ENCODE assay signal across 29 cellular contexts in the genomic region with DNA sequence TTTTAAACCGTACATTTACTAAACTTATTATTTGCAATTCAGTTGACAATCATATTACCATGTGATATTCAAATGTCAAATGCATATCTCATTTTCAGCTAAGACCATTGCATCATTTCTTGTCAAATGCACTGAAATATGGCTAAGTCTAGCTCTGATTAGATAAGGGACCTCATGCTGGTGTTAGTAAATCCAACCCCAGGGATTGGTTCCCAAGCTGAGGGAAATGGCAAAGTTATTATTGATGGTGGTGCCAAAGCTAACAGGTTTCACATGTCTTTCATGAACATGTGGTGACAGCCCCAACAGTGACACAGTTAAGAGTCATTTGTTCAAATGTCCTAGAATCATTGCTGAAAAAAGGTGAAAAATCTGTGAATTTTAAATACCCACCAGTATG.
DNase-seq lines count a peak whose midpoint lies in the region; ATAC-seq and TF ChIP-seq lines count a peak whose summit lies in the region.
"Had no signal": no experiment of that assay in that cellular context is flagged by ENCODE, and none has a peak within 500 bp of the region (broad histone marks: within the 10 kb centered on the region; RNA-seq: fewer than 3 reads in every experiment).

No MANE protein-coding gene starts in this region.

- H3K27me3 Mint-ChIP-seq in chondrocyte (ENCODE audit: low read depth), result no peaks in the 10 kb centered on the region
- H3K27me3 Mint-ChIP-seq: CD8-positive, alpha-beta memory T cell had no signal

- no peak overlapping the region for H3K18ac ChIP-seq in trophoblast cell (ENCODE audit: low read length)

- H3K4me3 Mint-ChIP-seq in chondrocyte (ENCODE audit: unreplicated experiment), result no peak overlapping the region
- H3K4me3 Mint-ChIP-seq: CD14-positive monocyte; CD8-positive, alpha-beta memory T cell; H9 had no signal

- H3K27ac ChIP-seq in trophoblast cell (ENCODE audit: low read depth, low read length) (no peak overlapping the region), tibial artery (no peak overlapping the region)
- H3K27ac ChIP-seq: 22Rv1, GM23248, KMS-11, RWPE1 had no signal

- H2BK120ac ChIP-seq in trophoblast cell (ENCODE audit: insufficient read depth, low read length, poor library complexity), result no peak overlapping the region

- TF ChIP-seq CTCF in chondrocyte (IDR thresholded peaks at IDR 0.05), result no peak
- TF ChIP-seq CTCF in tibial artery (IDR thresholded peaks at IDR 0.05), result no peak

- no peak overlapping the region for H3K9ac ChIP-seq in trophoblast cell (ENCODE audit: low read length)
- H3K9ac ChIP-seq: GM23248, KMS-11, SK-N-SH had no signal

- no peaks in the 10 kb centered on the region for H3K79me1 ChIP-seq in trophoblast cell (ENCODE audit: low read length)

- peaks cover 37% of the 10 kb centered on the region for H3K4me1 Mint-ChIP-seq in chondrocyte (ENCODE audit: low read depth)
- H3K4me1 Mint-ChIP-seq: CD14-positive monocyte; CD8-positive, alpha-beta memory T cell had no signal

- no peak overlapping the region for H3K4ac ChIP-seq in trophoblast cell (ENCODE audit: low read depth, low read length)

- peaks cover 2% of the 10 kb centered on the region for H3K36me3 Mint-ChIP-seq in chondrocyte (ENCODE audit: low read depth)
- H3K36me3 Mint-ChIP-seq: CD14-positive monocyte; CD8-positive, alpha-beta memory T cell had no signal

- H2BK12ac ChIP-seq in trophoblast cell (ENCODE audit: low read length), result no peak overlapping the region

- H3K27me3 ChIP-seq in trophoblast cell (ENCODE audit: insufficient read depth, low read length), result no peaks in the 10 kb centered on the region
- no peaks in the 10 kb centered on the region for H3K27me3 ChIP-seq in tibial artery
- H3K27me3 ChIP-seq: BE2C had no signal

- H3K36me3 ChIP-seq in trophoblast cell (ENCODE audit: control insufficient read depth in 1 of 2, insufficient read depth in 2 of 2, low read length in 2 of 2), result no peaks in the 10 kb centered on the region
- no peaks in the 10 kb centered on the region for H3K36me3 ChIP-seq in tibial artery
- H3K36me3 ChIP-seq: BE2C had no signal

- peak overlapping the region; percentile 8 for H3K27ac Mint-ChIP-seq in chondrocyte (ENCODE audit: unreplicated experiment)
- H3K27ac Mint-ChIP-seq: CD14-positive monocyte; CD8-positive, alpha-beta memory T cell; H9 had no signal

- H3K9me3 Mint-ChIP-seq in chondrocyte (ENCODE audit: low read depth), result no peaks in the 10 kb centered on the region
- H3K9me3 Mint-ChIP-seq: CD8-positive, alpha-beta memory T cell had no signal

- no peaks in the 10 kb centered on the region for H3K4me1 ChIP-seq in trophoblast cell (ENCODE audit: control insufficient read depth in 1 of 2, insufficient read depth in 2 of 2, low read length in 2 of 2)
- H3K4me1 ChIP-seq in tibial artery, result no peaks in the 10 kb centered on the region
- H3K4me1 ChIP-seq: BE2C had no signal

- H4K12ac ChIP-seq in trophoblast cell (ENCODE audit: low read depth, low read length), result no peak overlapping the region

- H3K4me2 ChIP-seq in trophoblast cell (ENCODE audit: low read length), result no peak overlapping the region
- H3K4me2 ChIP-seq: KMS-11, SK-N-SH had no signal

- WGBS in trophoblast cell (ENCODE audit: extremely low coverage, insufficient coverage, insufficient read length), result no CpG with 5 or more reads among the region's 1 CpG

- H3K79me2 ChIP-seq in trophoblast cell (ENCODE audit: control insufficient read depth, insufficient read depth, low read length, poor library complexity), result no peaks in the 10 kb centered on the region

- DNase-seq in DMS 273 (lab: John Stamatoyannopoulos, UW; ENCODE audit: unreplicated experiment) (peak; percentile 19), DMS 273 treated with DMSO at 0.1 percent for 48 hours (lab: John Stamatoyannopoulos, UW) (no peak), OCI-M1 (lab: John Stamatoyannopoulos, UW) (peak; percentile 40), chondrocyte (ENCODE audit: low spot score) (no peak), trophoblast cell (peak; percentile 7 to 47), NCI-H1417 (lab: John Stamatoyannopoulos, UW) (no peak), tibial artery (no peak)
- DNase-seq: ACHN; BE2C; Calu3; CD8-positive, alpha-beta memory T cell; GM23248; H9; MM.1S; NCI-H1417 treated with DMSO at 0.1 percent for 48 hours; NCI-H1694 treated with DMSO at 0.1 percent for 48 hours; NCI-H2081 treated with DMSO at 0.1 percent for 48 hours; NCI-H2171; NCI-H524 treated with DMSO at 0.1 percent for 48 hours; NCI-H82; NK-92 treated with Interleukin-12 subunit alpha and Interleukin-12 subunit beta, amount 100 ng/mL, for 24 hours; SK-N-SH; SW 1271 had no signal

- H2AK5ac ChIP-seq in trophoblast cell (ENCODE audit: low read length), result no peak overlapping the region

- ATAC-seq in HG03469 (IDR thresholded peaks at IDR 0.05; ENCODE audit: unreplicated experiment), result no peak
- ATAC-seq: Panc1 had no signal

- H4K91ac ChIP-seq in trophoblast cell (ENCODE audit: low read depth, low read length), result no peak overlapping the region

- H4K8ac ChIP-seq in trophoblast cell (ENCODE audit: low read depth, low read length), result no peak overlapping the region

- H2AFZ ChIP-seq in trophoblast cell (ENCODE audit: insufficient read depth, low read length, poor library complexity), result no peak overlapping the region
- H2AFZ ChIP-seq: GM23248 had no signal

- no peak overlapping the region for H3K4me3 ChIP-seq in trophoblast cell (ENCODE audit: low read depth, low read length)
- no peak overlapping the region for H3K4me3 ChIP-seq in tibial artery
- H3K4me3 ChIP-seq: GM23248 had no signal

- no peak overlapping the region for H3K23ac ChIP-seq in trophoblast cell (ENCODE audit: low read length)

- H3K14ac ChIP-seq in trophoblast cell (ENCODE audit: low read length), result no peak overlapping the region

- no peak overlapping the region for H2BK5ac ChIP-seq in trophoblast cell (ENCODE audit: low read depth, low read length, poor library complexity)

- intact Hi-C loops in tibial artery (cut with DNase I; ENCODE audit: low total_unique reads), result no loop called here

- no peaks in the 10 kb centered on the region for H3K9me3 ChIP-seq in trophoblast cell (ENCODE audit: insufficient read depth, low read depth, low read length)
- H3K9me3 ChIP-seq in tibial artery, result no peaks in the 10 kb centered on the region
- H3K9me3 ChIP-seq: BE2C, SK-N-SH had no signal

Comparison
In these comparisons a context has a peak if more than half of its experiments do, and no peak if none do; other contexts are left out.
1. DNase-seq: peak in DMS 273 (single experiment), OCI-M1 (single experiment) and trophoblast cell (2 of 2); none in DMS 273 treated with DMSO at 0.1 percent for 48 hours (single experiment), chondrocyte (single experiment), NCI-H1417 (0 of 3) and tibial artery (0 of 2).